In the genomic region with DNA sequence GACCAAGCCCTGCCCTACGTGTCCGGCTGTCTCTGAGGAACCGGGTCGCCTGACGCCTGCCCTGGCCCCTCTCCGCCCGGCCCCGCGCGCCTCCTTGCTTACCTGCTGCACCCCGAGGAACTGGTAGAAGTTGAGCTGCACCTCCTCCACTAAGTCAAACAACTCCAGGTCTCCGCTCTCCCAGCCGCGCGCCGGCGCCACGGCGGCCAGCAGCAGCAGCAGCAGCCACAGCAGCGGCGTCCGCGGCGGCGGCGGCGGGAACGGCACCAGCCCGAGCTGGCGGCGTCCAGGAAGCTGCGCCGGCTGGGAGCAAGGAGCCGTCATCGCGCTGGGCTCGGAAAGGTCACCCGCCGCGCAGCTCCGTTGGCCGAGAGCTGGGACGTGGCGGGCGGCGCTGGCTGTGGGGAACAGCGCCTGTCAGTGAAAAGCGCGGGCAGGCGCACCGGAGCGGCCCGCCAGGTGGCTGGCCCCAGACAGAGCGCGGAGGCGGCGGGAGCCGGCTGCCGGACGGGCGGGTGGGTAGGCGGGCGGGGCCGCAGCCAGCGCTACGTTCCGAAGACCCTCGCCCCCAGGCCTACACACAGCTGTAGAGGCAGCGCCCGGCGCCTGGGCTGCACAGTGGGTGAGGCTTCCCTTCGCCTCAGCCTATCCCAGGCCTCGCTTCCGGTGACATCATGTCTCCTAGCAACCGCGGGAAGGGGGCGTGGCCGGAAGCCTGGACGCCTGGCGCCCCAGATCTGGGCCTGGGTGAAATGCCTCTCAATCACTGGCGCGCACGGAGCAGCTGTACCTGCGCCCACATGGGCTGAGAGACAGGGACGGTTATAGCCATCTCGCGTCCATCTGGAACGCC, we compare ENCODE assay signal across 8 cellular contexts. TPM values are rescaled to one million over a fixed set of nuclear protein-coding genes. Genes with fewer than 3 reads are reported as not detected.
DNase-seq lines count a peak whose midpoint lies in the region; ATAC-seq, FAIRE-seq and TF ChIP-seq lines count a peak whose summit lies in the region.

A gene with protein sequence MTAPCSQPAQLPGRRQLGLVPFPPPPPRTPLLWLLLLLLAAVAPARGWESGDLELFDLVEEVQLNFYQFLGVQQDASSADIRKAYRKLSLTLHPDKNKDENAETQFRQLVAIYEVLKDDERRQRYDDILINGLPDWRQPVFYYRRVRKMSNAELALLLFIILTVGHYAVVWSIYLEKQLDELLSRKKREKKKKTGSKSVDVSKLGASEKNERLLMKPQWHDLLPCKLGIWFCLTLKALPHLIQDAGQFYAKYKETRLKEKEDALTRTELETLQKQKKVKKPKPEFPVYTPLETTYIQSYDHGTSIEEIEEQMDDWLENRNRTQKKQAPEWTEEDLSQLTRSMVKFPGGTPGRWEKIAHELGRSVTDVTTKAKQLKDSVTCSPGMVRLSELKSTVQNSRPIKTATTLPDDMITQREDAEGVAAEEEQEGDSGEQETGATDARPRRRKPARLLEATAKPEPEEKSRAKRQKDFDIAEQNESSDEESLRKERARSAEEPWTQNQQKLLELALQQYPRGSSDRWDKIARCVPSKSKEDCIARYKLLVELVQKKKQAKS (minus strand): TSS at position 620 of the 853 bp plus-strand sequence. CDS start 296 bp downstream, at position 324.

- peak within 1 kb of the TSS; percentile 98 to 100 (median 98) for H3K27ac ChIP-seq in pancreas
- H3K27ac ChIP-seq in tibial artery = peak within 1 kb of the TSS; percentile 92 to 93

- peak; percentile 95 to 97 (median 95) for DNase-seq in NCI-H1417 (lab: John Stamatoyannopoulos, UW)
- peak; percentile 46 to 86 for DNase-seq in SW 1271 (lab: John Stamatoyannopoulos, UW)
- DNase-seq in activated naive CD8-positive, alpha-beta T cell treated with anti-CD3 and anti-CD28 coated beads, Interleukin-2, amount 50 U/mL, for 16 hours (ENCODE audit: low read depth, low spot score) = peak; percentile 95
- peak; percentile 99 for DNase-seq in Right ventricle myocardium inferior (ENCODE audit: missing footprints)
- peak; percentile 97 to 99 (median 99) for DNase-seq in pancreas
- DNase-seq in tibial artery = peak; percentile 97 to 98

- 0 to 1% methylated on average over 68 to 88 of the region's 88 CpGs for WGBS in pancreas, 2 donors

- H3K4me1 ChIP-seq in pancreas = peaks cover 0 to 16% (median 10%) of the 10 kb centered on the region in 3 donors
- H3K4me1 ChIP-seq in tibial artery = peaks cover 0 to 9% (median 5%) of the 10 kb centered on the region in 4 donors

- FAIRE-seq in pancreas (lab: Jason Lieb, UNC) = no peak

- H3K36me3 ChIP-seq in pancreas (no peaks in the 10 kb centered on the region), tibial artery (no peaks in the 10 kb centered on the region)

- H3K9me3 ChIP-seq in pancreas = no peaks in the 10 kb centered on the region
- H3K9me3 ChIP-seq in tibial artery = no peaks in the 10 kb centered on the region

- H3K27me3 ChIP-seq in pancreas = no peaks in the 10 kb centered on the region
- no peaks in the 10 kb centered on the region for H3K27me3 ChIP-seq in tibial artery

- intact Hi-C loops in Right ventricle myocardium inferior (cut with DNase I) = loop anchor here (1.0 to 10.0 kb wide), 6 partner anchors 14 to 1061 kb away; a partner anchor contains a TSS
- intact Hi-C loops in pancreas (cut with DNase I) = loop anchor here in 1 of 3 donors (10.0 kb wide), 1 partner anchor 991 kb away; no protein-coding TSS in a partner anchor
- intact Hi-C loops in tibial artery (cut with DNase I; ENCODE audit: low total_unique reads) = loop anchor here (10.0 kb wide), 4 partner anchors 221 to 509 kb away; a partner anchor contains a TSS

- TF ChIP-seq CTCF in GM12872 (IDR thresholded peaks at IDR 0.05; ENCODE audit: insufficient read depth, low read depth, low read length) (0 out of 3 replicates have a peak, but pooled peaks have one; percentile 10), pancreas (IDR thresholded peaks at IDR 0.05) (peak in 1 of 4 donors; percentile 13), tibial artery (IDR thresholded peaks at IDR 0.05) (peak in 1 of 2 experiments; percentile 28)

- ATAC-seq in HG02763 (IDR thresholded peaks at IDR 0.05; ENCODE audit: unreplicated experiment) (peak; percentile 96), Right ventricle myocardium inferior (peak; percentile 100), pancreas (peak; percentile 96 to 99 (median 97))

- H3K4me3 ChIP-seq in pancreas (peak within 1 kb of the TSS; percentile 71 to 87 (median 80)), tibial artery (peak within 1 kb of the TSS; percentile 82 to 91)

RNA-seq across cellular contexts. Expression of the gene that starts here (rescaled TPM):
- total RNA-seq in Right ventricle myocardium inferior (13.7 TPM), pancreas (10 to 100 TPM; 20.5 to 30.7 (median 23.1) TPM)
- 10 to 100 TPM; 16.7 to 16.8 TPM for polyA plus RNA-seq in pancreas

Comparison
In these comparisons a context has a peak if more than half of its experiments do, and no peak if none do; other contexts are left out.
1. Peak in every context shown above with its lines: DNase-seq, ATAC-seq, H3K4me3 ChIP-seq and H3K27ac ChIP-seq.